9 cellular contexts compared by ENCODE assay signal in genomic region chr17:46061435-46061834, GRCh38.
DNase-seq lines count a peak whose midpoint lies in the region; ATAC-seq, FAIRE-seq and TF ChIP-seq lines count a peak whose summit lies in the region.
"Had no signal": no experiment of that assay in that cellular context is flagged by ENCODE, and none has a peak within 500 bp of the region (broad histone marks: within the 10 kb centered on the region; RNA-seq: fewer than 3 reads in every experiment).

No MANE protein-coding gene starts in this region.

- peak; percentile 25 for FAIRE-seq in TTC549 (lab: Jason Lieb, UNC)

- H3K9ac ChIP-seq in liver (ENCODE audit: low read depth in 1 of 2, low read length in 2 of 2) = no peak overlapping the region

- H3K36me3 ChIP-seq in BE2C = peaks cover 39% of the 10 kb centered on the region
- peaks cover 3 to 25% (median 14%) of the 10 kb centered on the region in 4 donors for H3K36me3 ChIP-seq in liver (ENCODE audit: control insufficient read depth in 4 of 4, insufficient read depth in 3 of 4, low read depth in 1 of 4, low read length in 3 of 4)

- peak; percentile 66 to 73 for TF ChIP-seq RAD21 in liver (IDR thresholded peaks at IDR 0.05)

- H3K27me3 ChIP-seq in BE2C (no peaks in the 10 kb centered on the region), liver (ENCODE audit: control insufficient read depth in 4 of 4, insufficient read depth in 4 of 4, low read length in 3 of 4) (no peaks in the 10 kb centered on the region)

- peak; percentile 27 for TF ChIP-seq CTCF in BE2C (IDR thresholded peaks at IDR 0.05; ENCODE audit: low read depth, low read length)
- peak; percentile 38 for TF ChIP-seq CTCF in liver (IDR thresholded peaks at IDR 0.05; ENCODE audit: low read depth, low read length, missing input control)

- no peaks in the 10 kb centered on the region for H3K9me3 ChIP-seq in BE2C
- H3K9me3 ChIP-seq in liver (ENCODE audit: control insufficient read depth in 4 of 4, low read length in 3 of 4) = no peaks in the 10 kb centered on the region

- WGBS in liver = 94% methylated on average over 5 of the region's 5 CpGs

- H3K27ac Mint-ChIP-seq in stimulated activated naive CD8-positive, alpha-beta T cell treated with anti-CD3 and anti-CD28 coated beads, Interleukin-15, amount 100 ng/mL, for 72 hours = peak overlapping the region in 1 of 2 donors; percentile 19

- DNase-seq in BE2C = no peak
- DNase-seq in HCEC 1CT = peak; percentile 35
- DNase-seq in stimulated activated naive CD8-positive, alpha-beta T cell treated with anti-CD3 and anti-CD28 coated beads, Interleukin-15, amount 100 ng/mL, for 72 hours = no peak
- no peak for DNase-seq in NCI-H2196 treated with DMSO at 0.1 percent for 48 hours (lab: John Stamatoyannopoulos, UW; ENCODE audit: unreplicated experiment)

- no peak overlapping the region for H3K4me3 Mint-ChIP-seq in stimulated activated naive CD8-positive, alpha-beta T cell treated with anti-CD3 and anti-CD28 coated beads, Interleukin-15, amount 100 ng/mL, for 72 hours

- no peaks in the 10 kb centered on the region for H3K27me3 Mint-ChIP-seq in stimulated activated naive CD8-positive, alpha-beta T cell treated with anti-CD3 and anti-CD28 coated beads, Interleukin-15, amount 100 ng/mL, for 72 hours

- H3K4me3 ChIP-seq in BE2C (ENCODE audit: low read depth, low read length) = no peak overlapping the region
- no peak overlapping the region for H3K4me3 ChIP-seq in liver (ENCODE audit: low read depth in 1 of 3, low read length in 3 of 3)

- H3K9me3 Mint-ChIP-seq in stimulated activated naive CD8-positive, alpha-beta T cell treated with anti-CD3 and anti-CD28 coated beads, Interleukin-15, amount 100 ng/mL, for 72 hours = no peaks in the 10 kb centered on the region

- ATAC-seq in stimulated activated naive CD8-positive, alpha-beta T cell treated with anti-CD3 and anti-CD28 coated beads, Interleukin-15, amount 100 ng/mL, for 72 hours = no peak
- ATAC-seq in HG02852 (IDR thresholded peaks at IDR 0.05; ENCODE audit: unreplicated experiment) (no peak), GM18520 (IDR thresholded peaks at IDR 0.05; ENCODE audit: unreplicated experiment) (no peak)
- ATAC-seq: Right ventricle myocardium inferior had no signal

- no peak overlapping the region for H3K27ac ChIP-seq in liver (ENCODE audit: low read depth in 1 of 2, low read length in 2 of 2)

- H3K4me1 ChIP-seq in BE2C = no peaks in the 10 kb centered on the region
- no peaks in the 10 kb centered on the region for H3K4me1 ChIP-seq in liver (ENCODE audit: control insufficient read depth in 4 of 4, insufficient read depth in 4 of 4, low read length in 3 of 4)

- H3K4me1 Mint-ChIP-seq in stimulated activated naive CD8-positive, alpha-beta T cell treated with anti-CD3 and anti-CD28 coated beads, Interleukin-15, amount 100 ng/mL, for 72 hours = peaks cover 39% of the 10 kb centered on the region

TF ChIP-seq in liver, 16 proteins besides CTCF, POLR2A, EP300 and RAD21:
- TF ChIP-seq JUND (IDR thresholded peaks at IDR 0.05) (no peak), EGR1 (IDR thresholded peaks at IDR 0.05; ENCODE audit: low read depth in 2 of 2) (no peak), TAF1 (conservative IDR thresholded peaks at IDR 0.05) (no peak)
